17 cellular contexts compared by ENCODE assay signal in genomic region chr20:9572690-9573089, GRCh38. TPM values are rescaled to one million over a fixed set of nuclear protein-coding genes. Genes with fewer than 3 reads are reported as not detected.
DNase-seq lines count a peak whose midpoint lies in the region; ATAC-seq lines count a peak whose summit lies in the region.
"Had no signal": no experiment of that assay in that cellular context is flagged by ENCODE, and none has a peak within 500 bp of the region (broad histone marks: within the 10 kb centered on the region; RNA-seq: fewer than 3 reads in every experiment).

No MANE protein-coding gene starts in this region.

- no peak overlapping the region for H2BK5ac ChIP-seq in neuronal stem cell (ENCODE audit: low read length)

- H3K27ac ChIP-seq in HUES48 (ENCODE audit: low read depth, low read length), result peak overlapping the region; percentile 98
- peak overlapping the region; percentile 79 for H3K27ac ChIP-seq in ectodermal cell (ENCODE audit: insufficient read depth, low read depth, low read length, poor library complexity, severe bottlenecking)
- H3K27ac ChIP-seq in neuronal stem cell (replicated peaks; ENCODE audit: low read length), result peak overlapping the region; percentile 62
- H3K27ac ChIP-seq: GM23248, HL-60, PC-9 had no signal

- H3K9ac ChIP-seq in HUES48 (ENCODE audit: low read depth, low read length) (peak overlapping the region; percentile 38), neuronal stem cell (ENCODE audit: low read depth, low read length, poor library complexity) (no peak overlapping the region)
- H3K9ac ChIP-seq: GM23248 had no signal

- H2BK120ac ChIP-seq in neuronal stem cell (ENCODE audit: low read depth, low read length), result no peak overlapping the region

- H3K36me3 ChIP-seq in HUES48 (ENCODE audit: control insufficient read depth, insufficient read depth, low read length) (no peaks in the 10 kb centered on the region), ectodermal cell (ENCODE audit: control insufficient read depth, insufficient read depth, low read length) (no peaks in the 10 kb centered on the region), neuronal stem cell (replicated peaks in 1 of 2; ENCODE audit: control insufficient read depth in 2 of 2, insufficient read depth in 2 of 2, low read length in 2 of 2) (no peaks in the 10 kb centered on the region)
- H3K36me3 ChIP-seq: MG63 had no signal

- H3K4me3 ChIP-seq in HUES48 (ENCODE audit: low read depth, low read length), result peak overlapping the region; percentile 37
- H3K4me3 ChIP-seq in ectodermal cell (ENCODE audit: insufficient read depth, low read depth, low read length), result no peak overlapping the region
- H3K4me3 ChIP-seq in neuronal stem cell (ENCODE audit: low read length in 2 of 2), result no peak overlapping the region
- H3K4me3 ChIP-seq: GM23248, MG63, PC-9 had no signal

- no peaks in the 10 kb centered on the region for H3K79me1 ChIP-seq in neuronal stem cell (ENCODE audit: low read depth, low read length)

- peaks cover 60% of the 10 kb centered on the region for H3K4me1 ChIP-seq in HUES48 (ENCODE audit: control insufficient read depth, insufficient read depth, low read length)
- H3K4me1 ChIP-seq in ectodermal cell (ENCODE audit: control insufficient read depth, insufficient read depth, low read length), result peaks cover 43% of the 10 kb centered on the region
- peaks cover 18 to 33% of the 10 kb centered on the region in 2 donors for H3K4me1 ChIP-seq in neuronal stem cell (ENCODE audit: control insufficient read depth in 2 of 2, insufficient read depth in 1 of 2, low read depth in 1 of 2, low read length in 2 of 2)

- H2BK15ac ChIP-seq in neuronal stem cell (ENCODE audit: low read length), result no peak overlapping the region

- H4K91ac ChIP-seq in neuronal stem cell (ENCODE audit: low read depth, low read length, poor library complexity), result no peak overlapping the region

- H2AK5ac ChIP-seq in neuronal stem cell (ENCODE audit: low read depth, low read length), result no peak overlapping the region

- no peak overlapping the region for H2AFZ ChIP-seq in neuronal stem cell (ENCODE audit: low read length)
- H2AFZ ChIP-seq: GM23248, PC-9 had no signal

- H3K9me3 ChIP-seq in HUES48 (ENCODE audit: control insufficient read depth, insufficient read depth, low read length) (no peaks in the 10 kb centered on the region), ectodermal cell (ENCODE audit: control insufficient read depth, low read length) (no peaks in the 10 kb centered on the region), neuronal stem cell (replicated peaks in 1 of 2; ENCODE audit: control insufficient read depth in 2 of 2, insufficient read depth in 1 of 2, low read depth in 1 of 2, low read length in 2 of 2) (no peaks in the 10 kb centered on the region)

- no peak overlapping the region for H3K4ac ChIP-seq in neuronal stem cell (ENCODE audit: low read length)

- ATAC-seq in GM18498 (IDR thresholded peaks at IDR 0.05; ENCODE audit: unreplicated experiment), result no peak

- H3K18ac ChIP-seq in neuronal stem cell (ENCODE audit: low read length), result no peak overlapping the region

- 0% methylated on average over 2 of the region's 2 CpGs for WGBS in ectodermal cell, 2 experiments
- WGBS in neuronal stem cell (ENCODE audit: extremely low coverage in 2 of 2, insufficient read length in 2 of 2, insufficient replicate concordance in 1 of 2), 2 donors, result no CpG with 5 or more reads among the region's 2 CpGs

- H4K8ac ChIP-seq in neuronal stem cell (ENCODE audit: low read depth, low read length), result no peak overlapping the region

- no peak overlapping the region for H3K14ac ChIP-seq in neuronal stem cell (ENCODE audit: low read length)

- H3K4me2 ChIP-seq in neuronal stem cell (ENCODE audit: insufficient read depth, low read length, poor library complexity, severe bottlenecking), result peak overlapping the region; percentile 15
- H3K4me2 ChIP-seq: PC-9 had no signal

- DNase-seq in iPS-NIHi11 (ENCODE audit: low spot score) (peak; percentile 75), neuronal stem cell (ENCODE audit: low spot score) (peak; percentile 48), HuH-7.5 (ENCODE audit: low spot score) (no peak), T-helper 1 cell (no peak)
- DNase-seq in activated CD8-positive, alpha-beta memory T cell treated with anti-CD3 and anti-CD28 coated beads, Interleukin-2, amount 50 U/mL, for 4 hours, result no peak
- DNase-seq: CD4-positive, alpha-beta memory T cell; DMS79; GDM1; GM23248; MG63; NCI-H1105; NCI-H748 treated with DMSO at 0.1 percent for 48 hours; PC-9 had no signal

- no peak overlapping the region for H2BK12ac ChIP-seq in neuronal stem cell (ENCODE audit: low read length)

- H3K27me3 ChIP-seq in HUES48 (ENCODE audit: control insufficient read depth, insufficient read depth, low read length) (peaks cover 64% of the 10 kb centered on the region), ectodermal cell (ENCODE audit: control insufficient read depth, insufficient read depth, low read length, poor library complexity, severe bottlenecking) (peaks cover 27% of the 10 kb centered on the region), neuronal stem cell (ENCODE audit: control insufficient read depth in 3 of 3, insufficient read depth in 3 of 3, low read depth in 1 of 3, low read length in 3 of 3) (peaks cover 0 to 45% (median 0%) of the 10 kb centered on the region in 3 experiments)

- no peak overlapping the region for H3K23ac ChIP-seq in neuronal stem cell (ENCODE audit: low read depth, low read length, poor library complexity)

RNA-seq across cellular contexts. Expression of gene LAMP5, which starts 58.3 kb away (rescaled TPM):
- polyA plus RNA-seq in ectodermal cell (2013, experiment 1 of 4), result 7.7 TPM
- 8.2 TPM for polyA plus RNA-seq in ectodermal cell (2013, experiment 2 of 4)
- 8.0 TPM for polyA plus RNA-seq in ectodermal cell (2013, experiment 3 of 4)
- 8.3 TPM for polyA plus RNA-seq in ectodermal cell (2013, experiment 4 of 4)
- 6.5 TPM for polyA plus RNA-seq in neuronal stem cell (2013, experiment 1 of 2)
- polyA plus RNA-seq in neuronal stem cell (2013, experiment 2 of 2), result 6.4 TPM
- polyA plus RNA-seq: CD4-positive, alpha-beta memory T cell; GM23248 had no signal

Comparison
In these comparisons a context has a peak if more than half of its experiments do, and no peak if none do; other contexts are left out.
1. DNase-seq: peak in iPS-NIHi11 (single experiment) and neuronal stem cell (single experiment); none in activated CD8-positive, alpha-beta memory T cell treated with anti-CD3 and anti-CD28 coated beads, Interleukin-2, amount 50 U/mL, for 4 hours (single experiment), HuH-7.5 (single experiment) and T-helper 1 cell (0 of 5).
2. Peak in every context shown above with its lines, with median percentiles within 50 percentile points of each other: H3K27ac ChIP-seq.